ENCODE assay signal across 1 cellular context in genomic region chr6:123604067-123604466, GRCh38.
TF ChIP-seq lines count a peak whose summit lies in the region.

No MANE protein-coding gene starts in this region.

TF ChIP-seq in GM23338, 12 proteins besides CTCF, POLR2A, EP300 and RAD21:
- TF ChIP-seq, protein P1, sequence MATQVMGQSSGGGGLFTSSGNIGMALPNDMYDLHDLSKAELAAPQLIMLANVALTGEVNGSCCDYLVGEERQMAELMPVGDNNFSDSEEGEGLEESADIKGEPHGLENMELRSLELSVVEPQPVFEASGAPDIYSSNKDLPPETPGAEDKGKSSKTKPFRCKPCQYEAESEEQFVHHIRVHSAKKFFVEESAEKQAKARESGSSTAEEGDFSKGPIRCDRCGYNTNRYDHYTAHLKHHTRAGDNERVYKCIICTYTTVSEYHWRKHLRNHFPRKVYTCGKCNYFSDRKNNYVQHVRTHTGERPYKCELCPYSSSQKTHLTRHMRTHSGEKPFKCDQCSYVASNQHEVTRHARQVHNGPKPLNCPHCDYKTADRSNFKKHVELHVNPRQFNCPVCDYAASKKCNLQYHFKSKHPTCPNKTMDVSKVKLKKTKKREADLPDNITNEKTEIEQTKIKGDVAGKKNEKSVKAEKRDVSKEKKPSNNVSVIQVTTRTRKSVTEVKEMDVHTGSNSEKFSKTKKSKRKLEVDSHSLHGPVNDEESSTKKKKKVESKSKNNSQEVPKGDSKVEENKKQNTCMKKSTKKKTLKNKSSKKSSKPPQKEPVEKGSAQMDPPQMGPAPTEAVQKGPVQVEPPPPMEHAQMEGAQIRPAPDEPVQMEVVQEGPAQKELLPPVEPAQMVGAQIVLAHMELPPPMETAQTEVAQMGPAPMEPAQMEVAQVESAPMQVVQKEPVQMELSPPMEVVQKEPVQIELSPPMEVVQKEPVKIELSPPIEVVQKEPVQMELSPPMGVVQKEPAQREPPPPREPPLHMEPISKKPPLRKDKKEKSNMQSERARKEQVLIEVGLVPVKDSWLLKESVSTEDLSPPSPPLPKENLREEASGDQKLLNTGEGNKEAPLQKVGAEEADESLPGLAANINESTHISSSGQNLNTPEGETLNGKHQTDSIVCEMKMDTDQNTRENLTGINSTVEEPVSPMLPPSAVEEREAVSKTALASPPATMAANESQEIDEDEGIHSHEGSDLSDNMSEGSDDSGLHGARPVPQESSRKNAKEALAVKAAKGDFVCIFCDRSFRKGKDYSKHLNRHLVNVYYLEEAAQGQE (IDR thresholded peaks at IDR 0.05; ENCODE audit: unreplicated experiment), result no peak
- TF ChIP-seq NANOG (IDR thresholded peaks at IDR 0.05; ENCODE audit: borderline replicate concordance) (no peak), EZH2phosphoT487 (IDR thresholded peaks at IDR 0.05; ENCODE audit: unreplicated experiment) (no peak), POLR2AphosphoS5 (IDR thresholded peaks at IDR 0.05; ENCODE audit: low read depth) (no peak)
TF ChIP-seq in GM23338: peak in this region for 0.
